12 cellular contexts compared by ENCODE assay signal in the genomic region with DNA sequence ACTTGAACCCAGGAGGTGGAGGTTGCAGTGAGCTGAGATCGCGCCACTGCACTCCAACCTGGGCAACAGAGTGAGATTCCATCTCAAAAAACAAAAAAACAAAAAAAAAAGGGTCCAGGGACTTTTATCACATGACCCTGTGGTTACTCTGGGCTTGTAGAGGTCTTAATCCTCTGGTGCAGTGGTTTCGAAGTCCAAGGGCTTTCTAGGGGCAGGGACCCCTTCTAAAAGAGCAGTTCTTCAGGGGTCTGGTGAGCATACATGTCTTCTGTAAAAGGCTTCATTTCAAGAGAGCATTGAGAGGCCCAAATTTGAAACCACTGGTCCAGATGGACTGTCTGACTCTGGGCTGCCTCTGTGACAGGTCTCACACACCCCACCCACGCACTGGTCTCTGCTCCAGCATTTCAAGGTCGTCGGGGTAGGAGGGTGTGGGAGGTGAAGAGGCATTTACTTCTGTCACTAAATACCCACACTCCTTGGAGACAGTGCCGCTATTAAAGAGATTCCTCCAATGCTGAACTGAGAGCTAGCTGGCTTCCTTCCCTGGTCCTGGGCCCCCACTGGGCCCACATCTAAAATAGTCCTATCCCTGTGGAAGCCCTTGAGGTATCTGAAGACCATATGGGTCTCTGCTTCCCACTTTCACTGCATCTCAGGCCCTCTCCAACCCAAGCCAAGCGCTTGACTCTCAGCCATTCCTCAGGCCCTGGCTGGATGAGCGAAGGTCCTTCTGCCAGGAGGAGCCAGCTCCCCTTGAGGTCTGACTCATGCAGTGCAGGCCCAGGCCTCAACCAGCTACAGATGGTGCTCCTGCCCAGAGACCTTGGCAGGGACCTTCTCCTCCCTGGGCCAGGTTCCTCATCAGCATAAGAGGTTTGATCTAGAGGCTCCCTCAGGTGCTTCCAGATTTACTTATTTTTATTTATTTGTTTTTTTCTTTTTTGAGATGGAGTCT. TPM values are rescaled to one million over a fixed set of nuclear protein-coding genes. Genes with fewer than 3 reads are reported as not detected.
DNase-seq lines count a peak whose midpoint lies in the region; ATAC-seq and TF ChIP-seq lines count a peak whose summit lies in the region.
"Had no signal": no experiment of that assay in that cellular context is flagged by ENCODE, and none has a peak within 500 bp of the region (broad histone marks: within the 10 kb centered on the region; RNA-seq: fewer than 3 reads in every experiment).

No MANE protein-coding gene starts in this region.

- peaks cover 25% of the 10 kb centered on the region for H3K4me1 Mint-ChIP-seq in activated CD4-positive, alpha-beta T cell treated with anti-CD3 and anti-CD28 coated beads, Interleukin-2, amount 10 ng/mL, durations not matched to agents 24 days and 14 days
- H3K4me1 Mint-ChIP-seq in endodermal cell, result no peaks in the 10 kb centered on the region
- H3K4me1 Mint-ChIP-seq in stimulated activated effector memory CD8-positive, alpha-beta T cell treated with anti-CD3 and anti-CD28 coated beads, Interleukin-12 subunit alpha, Interleukin-12 subunit beta, amount 100 ng/mL, for 72 hours, result peaks cover 19% of the 10 kb centered on the region

- no peaks in the 10 kb centered on the region for H3K4me1 ChIP-seq in endodermal cell (ENCODE audit: control insufficient read depth, insufficient read depth, low read length)

- H3K9me3 Mint-ChIP-seq in activated CD4-positive, alpha-beta T cell treated with anti-CD3 and anti-CD28 coated beads, Interleukin-2, amount 10 ng/mL, durations not matched to agents 24 days and 14 days, result no peaks in the 10 kb centered on the region
- peaks cover 7% of the 10 kb centered on the region for H3K9me3 Mint-ChIP-seq in endodermal cell
- no peaks in the 10 kb centered on the region for H3K9me3 Mint-ChIP-seq in stimulated activated effector memory CD8-positive, alpha-beta T cell treated with anti-CD3 and anti-CD28 coated beads, Interleukin-12 subunit alpha, Interleukin-12 subunit beta, amount 100 ng/mL, for 72 hours
- H3K9me3 Mint-ChIP-seq: naive thymus-derived CD4-positive, alpha-beta T cell had no signal

- no peak overlapping the region for H3K4me3 ChIP-seq in endodermal cell (ENCODE audit: low read length)

- H3K27me3 Mint-ChIP-seq in activated CD4-positive, alpha-beta T cell treated with anti-CD3 and anti-CD28 coated beads, Interleukin-2, amount 10 ng/mL, durations not matched to agents 24 days and 14 days, result no peaks in the 10 kb centered on the region
- H3K27me3 Mint-ChIP-seq in endodermal cell (ENCODE audit: insufficient read depth), result peaks cover 9% of the 10 kb centered on the region
- H3K27me3 Mint-ChIP-seq: CD4-positive, alpha-beta memory T cell; naive thymus-derived CD4-positive, alpha-beta T cell had no signal

- peaks cover 3% of the 10 kb centered on the region for H3K36me3 Mint-ChIP-seq in activated CD4-positive, alpha-beta T cell treated with anti-CD3 and anti-CD28 coated beads, Interleukin-2, amount 10 ng/mL, durations not matched to agents 24 days and 14 days (ENCODE audit: low read depth)
- H3K36me3 Mint-ChIP-seq in endodermal cell (ENCODE audit: low read depth), result no peaks in the 10 kb centered on the region
- H3K36me3 Mint-ChIP-seq in stimulated activated effector memory CD8-positive, alpha-beta T cell treated with anti-CD3 and anti-CD28 coated beads, Interleukin-12 subunit alpha, Interleukin-12 subunit beta, amount 100 ng/mL, for 72 hours, result no peaks in the 10 kb centered on the region

- ATAC-seq in stimulated activated effector memory CD8-positive, alpha-beta T cell treated with anti-CD3 and anti-CD28 coated beads, Interleukin-12 subunit alpha, Interleukin-12 subunit beta, amount 100 ng/mL, for 72 hours, result peak; percentile 64
- ATAC-seq in GM18511 (IDR thresholded peaks at IDR 0.05; ENCODE audit: unreplicated experiment), result no peak
- no peak for ATAC-seq in GM21825 (IDR thresholded peaks at IDR 0.05; ENCODE audit: unreplicated experiment)
- ATAC-seq in GM21786 (IDR thresholded peaks at IDR 0.05; ENCODE audit: unreplicated experiment), result no peak
- ATAC-seq: naive thymus-derived CD4-positive, alpha-beta T cell had no signal

- H3K9me3 ChIP-seq in endodermal cell (ENCODE audit: control insufficient read depth, low read length), result no peaks in the 10 kb centered on the region

- H3K27me3 ChIP-seq in endodermal cell (ENCODE audit: control insufficient read depth, insufficient read depth, low read length, poor library complexity, severe bottlenecking), result no peaks in the 10 kb centered on the region

- peak; percentile 60 for TF ChIP-seq CTCF in endodermal cell (conservative IDR thresholded peaks at IDR 0.05)

- H3K27ac Mint-ChIP-seq in activated CD4-positive, alpha-beta T cell treated with anti-CD3 and anti-CD28 coated beads, Interleukin-2, amount 10 ng/mL, durations not matched to agents 24 days and 14 days, result peak overlapping the region; percentile 15
- H3K27ac Mint-ChIP-seq in endodermal cell, result no peak overlapping the region
- H3K27ac Mint-ChIP-seq in stimulated activated effector memory CD8-positive, alpha-beta T cell treated with anti-CD3 and anti-CD28 coated beads, Interleukin-12 subunit alpha, Interleukin-12 subunit beta, amount 100 ng/mL, for 72 hours, result peak overlapping the region; percentile 71

- intact Hi-C loops in activated CD4-positive, alpha-beta T cell treated with anti-CD3 and anti-CD28 coated beads, Interleukin-2, amount 10 ng/mL, durations not matched to agents 24 days and 14 days (cut with micrococcal nuclease), result loop anchor here (5.0 kb wide), 1 partner anchor 37 kb away; no protein-coding TSS in a partner anchor

- H3K36me3 ChIP-seq in endodermal cell (ENCODE audit: control insufficient read depth, insufficient read depth, low read length), result peaks cover 9% of the 10 kb centered on the region

- DNase-seq in activated CD4-positive, alpha-beta T cell treated with anti-CD3 and anti-CD28 coated beads, Interleukin-2, amount 10 ng/mL, durations not matched to agents 24 days and 14 days, result no peak
- no peak for DNase-seq in activated CD4-positive, alpha-beta T cell treated with anti-CD3 and anti-CD28 coated beads, Interleukin-2, amount 50 U/mL, for 4 hours
- DNase-seq in NCI-H226 (peak; percentile 42), endodermal cell (peak; percentile 61)
- DNase-seq in stimulated activated effector memory CD8-positive, alpha-beta T cell treated with anti-CD3 and anti-CD28 coated beads, Interleukin-12 subunit alpha, Interleukin-12 subunit beta, amount 100 ng/mL, for 72 hours (ENCODE audit: low spot score in 2 of 2), result no peak
- DNase-seq: activated CD4-positive, CD25-positive, alpha-beta regulatory T cell; CD4-positive, alpha-beta memory T cell; effector CD4-positive, alpha-beta T cell; naive thymus-derived CD4-positive, alpha-beta T cell had no signal

- 94 to 95% methylated on average over 4 to 5 of the region's 9 CpGs for WGBS in endodermal cell (ENCODE audit: insufficient coverage in 1 of 2, insufficient read length in 1 of 2), 2 experiments

- no peak overlapping the region for H3K9ac ChIP-seq in endodermal cell (ENCODE audit: extremely low read depth, low read length, poor library complexity, severe bottlenecking)

- no peak overlapping the region for H3K4me3 Mint-ChIP-seq in activated CD4-positive, alpha-beta T cell treated with anti-CD3 and anti-CD28 coated beads, Interleukin-2, amount 10 ng/mL, durations not matched to agents 24 days and 14 days
- H3K4me3 Mint-ChIP-seq in endodermal cell, result no peak overlapping the region
- no peak overlapping the region for H3K4me3 Mint-ChIP-seq in stimulated activated effector memory CD8-positive, alpha-beta T cell treated with anti-CD3 and anti-CD28 coated beads, Interleukin-12 subunit alpha, Interleukin-12 subunit beta, amount 100 ng/mL, for 72 hours

- no peak overlapping the region for H3K27ac ChIP-seq in endodermal cell (ENCODE audit: low read depth, low read length)

RNA-seq across cellular contexts. Expression of a gene that starts 44.8 kb away (rescaled TPM):
- total RNA-seq in activated CD4-positive, alpha-beta T cell treated with anti-CD3 and anti-CD28 coated beads, Interleukin-2, amount 10 ng/mL, durations not matched to agents 24 days and 14 days, result 0.45 and 0.77 TPM in 2 replicates
- total RNA-seq in endodermal cell, result under 1 TPM; 0.09 to 0.11 TPM
- polyA plus RNA-seq in endodermal cell (2013, experiment 1 of 2), result 5.7 TPM
- 6.3 TPM for polyA plus RNA-seq in endodermal cell (2013, experiment 2 of 2)

Comparison
In these comparisons a context has a peak if more than half of its experiments do, and no peak if none do; other contexts are left out.
1. DNase-seq: peak in NCI-H226 (single experiment) and endodermal cell (single experiment); none in activated CD4-positive, alpha-beta T cell treated with anti-CD3 and anti-CD28 coated beads, Interleukin-2, amount 10 ng/mL, durations not matched to agents 24 days and 14 days (single experiment), activated CD4-positive, alpha-beta T cell treated with anti-CD3 and anti-CD28 coated beads, Interleukin-2, amount 50 U/mL, for 4 hours (0 of 2) and stimulated activated effector memory CD8-positive, alpha-beta T cell treated with anti-CD3 and anti-CD28 coated beads, Interleukin-12 subunit alpha, Interleukin-12 subunit beta, amount 100 ng/mL, for 72 hours (0 of 2).